Comparison of ENCODE assay signal across 26 cellular contexts in genomic region chr4:151313306-151314028, GRCh38. TPM values are rescaled to one million over a fixed set of nuclear protein-coding genes. Genes with fewer than 3 reads are reported as not detected.
DNase-seq lines count a peak whose midpoint lies in the region; ATAC-seq, FAIRE-seq and TF ChIP-seq lines count a peak whose summit lies in the region.
"Had no signal": no experiment of that assay in that cellular context is flagged by ENCODE, and none has a peak within 500 bp of the region (broad histone marks: within the 10 kb centered on the region; RNA-seq: fewer than 3 reads in every experiment).

No MANE protein-coding gene starts in this region.

- H3K36me3 ChIP-seq in heart left ventricle (no peaks in the 10 kb centered on the region), right lobe of liver (no peaks in the 10 kb centered on the region), WERI-Rb-1 (peaks cover 7% of the 10 kb centered on the region)
- H3K36me3 ChIP-seq: gastroesophageal sphincter had no signal

- H3K4me1 ChIP-seq in heart left ventricle (peaks cover 8 to 73% (median 41%) of the 10 kb centered on the region in 12 donors), right lobe of liver (peaks cover 0 to 35% (median 13%) of the 10 kb centered on the region in 4 donors)

- no peaks in the 10 kb centered on the region for H3K27me3 ChIP-seq in heart left ventricle
- H3K27me3 ChIP-seq in right lobe of liver, result no peaks in the 10 kb centered on the region
- H3K27me3 ChIP-seq in WERI-Rb-1 (ENCODE audit: insufficient read depth, low read depth, severe bottlenecking), result no peaks in the 10 kb centered on the region
- H3K27me3 ChIP-seq: gastroesophageal sphincter had no signal

- TF ChIP-seq CTCF in heart left ventricle (IDR thresholded peaks at IDR 0.05), result no peak
- no peak for TF ChIP-seq CTCF in epithelial cell of esophagus (IDR thresholded peaks at IDR 0.05; ENCODE audit: insufficient read depth, low read depth, low read length, missing control alignments)
- no peak for TF ChIP-seq CTCF in right lobe of liver (IDR thresholded peaks at IDR 0.05)
- TF ChIP-seq CTCF in WERI-Rb-1 (IDR thresholded peaks at IDR 0.05; ENCODE audit: low read depth, low read length), result no peak

- intact Hi-C loops in heart left ventricle (cut with DNase I), result no loop called here
- intact Hi-C loops in cardiac septum (cut with DNase I), result no loop called here
- intact Hi-C loops in right lobe of liver (cut with DNase I), result no loop called here

- no peaks in the 10 kb centered on the region for H3K9me3 ChIP-seq in heart left ventricle
- H3K9me3 ChIP-seq in right lobe of liver, result no peaks in the 10 kb centered on the region
- H3K9me3 ChIP-seq in WERI-Rb-1 (ENCODE audit: severe bottlenecking), result no peaks in the 10 kb centered on the region
- H3K9me3 ChIP-seq: gastroesophageal sphincter had no signal

- no peak for DNase-seq in heart left ventricle
- no peak for DNase-seq in cardiac septum (ENCODE audit: low spot score)
- DNase-seq in epithelial cell of esophagus (ENCODE audit: low read depth), result peak; percentile 61
- peak in 1 of 3 donors; percentile 46 for DNase-seq in right lobe of liver
- DNase-seq in substantia nigra (lab: John Stamatoyannopoulos, UW), result no peak
- DNase-seq in WERI-Rb-1, result no peak
- DNase-seq in GM19239 (ENCODE audit: insufficient read length, low spot score), result no peak
- DNase-seq: activated CD4-positive, alpha-beta T cell treated with anti-CD3 and anti-CD28 coated beads, Interleukin-2, amount 50 U/mL, for 48 hours; H7; NCI-H1417; NCI-H2081; NCI-H2227 treated with DMSO at 0.1 percent for 48 hours; NCI-H526 treated with DMSO at 0.1 percent for 48 hours; posterior cingulate gyrus; stimulated activated naive CD8-positive, alpha-beta T cell treated with anti-CD3 and anti-CD28 coated beads, Interleukin-15, Interleukin-2, amounts not matched to agents 100 U/mL and 50 U/mL, for 24 hours had no signal

- ATAC-seq in heart left ventricle (no peak), right lobe of liver (peak in 3 of 4 donors; percentile 44 to 61 (median 56)), GM19351 (IDR thresholded peaks at IDR 0.05; ENCODE audit: unreplicated experiment) (no peak)
- ATAC-seq: activated CD4-positive, CD25-positive, alpha-beta regulatory T cell treated with anti-CD3 and anti-CD28 coated beads, Interleukin-2, amount 50 U/mL, for 24 hours; gastroesophageal sphincter; stimulated activated naive CD8-positive, alpha-beta T cell treated with anti-CD3 and anti-CD28 coated beads, Interleukin-15, Interleukin-2, amounts not matched to agents 100 U/mL and 50 U/mL, for 24 hours had no signal

- peak overlapping the region in 11 of 12 donors; percentile 46 to 97 (median 87) for H3K27ac ChIP-seq in heart left ventricle
- H3K27ac ChIP-seq in right lobe of liver, result peak overlapping the region in 1 of 3 donors; percentile 29
- peak overlapping the region; percentile 11 for H3K27ac ChIP-seq in substantia nigra (ENCODE audit: low read depth, low read length, poor library complexity, severe bottlenecking)
- no peak overlapping the region for H3K27ac ChIP-seq in WERI-Rb-1

- 94 to 98% (median 95%) methylated on average over 6 of the region's 6 CpGs for WGBS in heart left ventricle, 4 donors
- WGBS in right lobe of liver (ENCODE audit: insufficient coverage, low coverage, low lambda C conversion rate, missing lambda C conversion rate), result 67% methylated on average over 6 of the region's 6 CpGs

- no peak for FAIRE-seq in GM19239 (lab: Jason Lieb, UNC)
- FAIRE-seq: D721Med had no signal

- no peak for TF ChIP-seq POLR2A in heart left ventricle (IDR thresholded peaks at IDR 0.05)
- no peak for TF ChIP-seq POLR2A in right lobe of liver (IDR thresholded peaks at IDR 0.05)

- H3K4me3 ChIP-seq in heart left ventricle (no peak overlapping the region), epithelial cell of esophagus (ENCODE audit: low read length) (no peak overlapping the region), right lobe of liver (no peak overlapping the region), WERI-Rb-1 (ENCODE audit: low read depth, low read length) (no peak overlapping the region)
- H3K4me3 ChIP-seq: coronary artery, gastroesophageal sphincter had no signal

RNA-seq across cellular contexts. Expression of gene SH3D19, which starts 11.9 kb away (rescaled TPM):
- total RNA-seq in heart left ventricle (100 to 1,000 TPM in 8 of 9 donors, 10 to 100 TPM in 1; 91.1 to 173 (median 139) TPM), cardiac septum (142 TPM), right lobe of liver (10 to 100 TPM; 40.2 to 53.8 (median 46.9) TPM)
- polyA plus RNA-seq in heart left ventricle, result 10 to 100 TPM; 60.4 to 61.7 TPM
- total RNA-seq: activated T-helper 1 cell treated with anti-CD3 and anti-CD28 coated beads, Interleukin-12 subunit alpha, Interleukin-12 subunit beta, Interleukin-2, Interleukin-4 antibody, amounts not matched to agents 30 ng/mL and 10 ng/mL and 1 ng/mL, durations not matched to agents 14 hours and 24 hours and 36 hours; T-helper 1 cell treated with Interleukin-12 subunit alpha and Interleukin-12 subunit beta and Interleukin-4 antibody, amounts not matched to agents 30 ng/mL and 1 ng/mL, for 36 hours had no signal

RNA-seq across cellular contexts. Expression of gene PRSS48, which starts 36.5 kb away (rescaled TPM):
- total RNA-seq in heart left ventricle (not detected), cardiac septum (not detected), right lobe of liver (not detected)
- polyA plus RNA-seq in heart left ventricle, result not detected
- total RNA-seq: A172; activated T-helper 1 cell treated with anti-CD3 and anti-CD28 coated beads, Interleukin-12 subunit alpha, Interleukin-12 subunit beta, Interleukin-2, Interleukin-4 antibody, amounts not matched to agents 30 ng/mL and 10 ng/mL and 1 ng/mL, durations not matched to agents 14 hours and 24 hours and 36 hours; Daoy; gastroesophageal sphincter; H7; lung microvascular endothelial cell; RPMI7951; T-helper 1 cell treated with Interleukin-12 subunit alpha and Interleukin-12 subunit beta and Interleukin-4 antibody, amounts not matched to agents 30 ng/mL and 1 ng/mL, for 36 hours had no signal

Comparison
In these comparisons a context has a peak if more than half of its experiments do, and no peak if none do; other contexts are left out.
1. ATAC-seq: peak in right lobe of liver (3 of 4); none in heart left ventricle (0 of 4) and GM19351 (single experiment).